In the genomic region with DNA sequence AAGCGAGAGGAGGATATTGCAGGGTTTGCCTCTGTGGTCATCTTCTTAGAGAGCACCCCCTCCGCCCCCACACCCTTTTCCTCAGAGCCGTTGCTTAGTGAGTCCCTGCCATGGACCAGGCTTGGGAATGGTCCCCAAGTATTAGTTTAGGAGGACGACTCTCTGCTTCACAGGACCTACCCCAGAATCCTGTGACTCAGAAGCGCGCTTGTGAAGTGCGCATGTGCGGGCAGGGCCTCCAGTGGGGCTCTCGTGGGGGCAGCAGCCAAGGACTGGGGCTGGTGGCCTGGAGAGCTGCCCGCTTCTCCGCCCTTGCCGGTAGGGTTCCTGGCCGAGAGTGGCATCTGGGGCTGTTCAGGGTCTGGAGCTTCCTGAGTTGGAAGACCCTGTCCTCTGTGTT, we compare ENCODE assay signal across 8 cellular contexts. TPM values are rescaled to one million over a fixed set of nuclear protein-coding genes. Genes with fewer than 3 reads are reported as not detected.
DNase-seq lines count a peak whose midpoint lies in the region; ATAC-seq and TF ChIP-seq lines count a peak whose summit lies in the region.

No MANE protein-coding gene starts in this region.

- no peak for ATAC-seq in activated naive CD4-positive, alpha-beta T cell treated with anti-CD3 and anti-CD28 coated beads, Interleukin-2, amount 50 U/mL, for 72 hours
- ATAC-seq in thoracic aorta (ENCODE audit: insufficient number of reproducible peaks, low FRiP score, low read depth): no peak
- no peak for ATAC-seq in HG02970 (IDR thresholded peaks at IDR 0.05; ENCODE audit: low FRiP score, unreplicated experiment)
- no peak for ATAC-seq in HG02884 (IDR thresholded peaks at IDR 0.05; ENCODE audit: unreplicated experiment)

- H3K4me1 Mint-ChIP-seq in activated naive CD4-positive, alpha-beta T cell treated with anti-CD3 and anti-CD28 coated beads, Interleukin-2, amount 10 ng/mL, durations not matched to agents 7 days and 5 days: peaks cover 55% of the 10 kb centered on the region

- H3K27me3 ChIP-seq in layer of hippocampus (ENCODE audit: control insufficient read depth, insufficient read depth, low read length): no peaks in the 10 kb centered on the region
- no peaks in the 10 kb centered on the region for H3K27me3 ChIP-seq in thoracic aorta (replicated peaks; ENCODE audit: insufficient read depth)

- H3K9me3 Mint-ChIP-seq in activated naive CD4-positive, alpha-beta T cell treated with anti-CD3 and anti-CD28 coated beads, Interleukin-2, amount 10 ng/mL, durations not matched to agents 7 days and 5 days: no peaks in the 10 kb centered on the region
- H3K9me3 Mint-ChIP-seq in activated naive CD4-positive, alpha-beta T cell treated with anti-CD3 and anti-CD28 coated beads, Interleukin-2, amount 50 U/mL, for 72 hours: no peaks in the 10 kb centered on the region

- H3K4me3 ChIP-seq in thoracic aorta: peak overlapping the region; percentile 70

- H3K36me3 Mint-ChIP-seq in activated naive CD4-positive, alpha-beta T cell treated with anti-CD3 and anti-CD28 coated beads, Interleukin-2, amount 10 ng/mL, durations not matched to agents 7 days and 5 days: peaks cover 10% of the 10 kb centered on the region
- no peaks in the 10 kb centered on the region for H3K36me3 Mint-ChIP-seq in activated naive CD4-positive, alpha-beta T cell treated with anti-CD3 and anti-CD28 coated beads, Interleukin-2, amount 50 U/mL, for 72 hours

- CTCF ChIA-PET in activated naive CD4-positive, alpha-beta T cell treated with anti-CD3 and anti-CD28 coated beads, Interleukin-2, amount 10 ng/mL, durations not matched to agents 7 days and 5 days (lab: Charles Lee): interaction anchor here (2.6 kb wide), 1 partner anchor 39 kb away, joined by 13 read pairs; the partner anchor contains the start of gene HMGN1

- no peaks in the 10 kb centered on the region for H3K27me3 Mint-ChIP-seq in activated naive CD4-positive, alpha-beta T cell treated with anti-CD3 and anti-CD28 coated beads, Interleukin-2, amount 10 ng/mL, durations not matched to agents 7 days and 5 days

- H3K27ac ChIP-seq in layer of hippocampus (ENCODE audit: low read depth, low read length) (peak overlapping the region; percentile 74), thoracic aorta (peak overlapping the region in 1 of 2 donors; percentile 72)

- no peaks in the 10 kb centered on the region for H3K9me3 ChIP-seq in thoracic aorta

- DNase-seq in activated naive CD4-positive, alpha-beta T cell treated with anti-CD3 and anti-CD28 coated beads, Interleukin-2, amount 10 ng/mL, durations not matched to agents 7 days and 5 days: no peak
- no peak for DNase-seq in activated naive CD4-positive, alpha-beta T cell treated with anti-CD3 and anti-CD28 coated beads, Interleukin-2, amount 50 U/mL, for 72 hours (ENCODE audit: low spot score in 2 of 2)
- DNase-seq in anterior cingulate cortex (lab: John Stamatoyannopoulos, UW) (peak in 55 of 58 donors; percentile 5 to 71 (median 45)), thoracic aorta (ENCODE audit: low spot score) (no peak), ACHN (no peak)

- peak overlapping the region; percentile 42 for H3K27ac Mint-ChIP-seq in activated naive CD4-positive, alpha-beta T cell treated with anti-CD3 and anti-CD28 coated beads, Interleukin-2, amount 10 ng/mL, durations not matched to agents 7 days and 5 days
- H3K27ac Mint-ChIP-seq in activated naive CD4-positive, alpha-beta T cell treated with anti-CD3 and anti-CD28 coated beads, Interleukin-2, amount 50 U/mL, for 72 hours: peak overlapping the region in 1 of 2 donors; percentile 49

- H3K36me3 ChIP-seq in thoracic aorta: no peaks in the 10 kb centered on the region

- H3K4me3 Mint-ChIP-seq in activated naive CD4-positive, alpha-beta T cell treated with anti-CD3 and anti-CD28 coated beads, Interleukin-2, amount 10 ng/mL, durations not matched to agents 7 days and 5 days: peak overlapping the region; percentile 43

- TF ChIP-seq CTCF in thoracic aorta (IDR thresholded peaks at IDR 0.05): no peak

- peaks cover 19 to 55% of the 10 kb centered on the region in 2 donors for H3K4me1 ChIP-seq in thoracic aorta (ENCODE audit: control insufficient read depth in 1 of 2, low read depth in 2 of 2)

- in situ Hi-C loops in ACHN (cut with HindIII; ENCODE audit: low pct_ligation_motif_present, low pct_unique_long_range_greater_than_20kb, low sequenced_read_pairs): no loop called here

RNA-seq across cellular contexts. Expression of gene HMGN1, which starts 37.3 kb away (rescaled TPM):
- total RNA-seq in activated naive CD4-positive, alpha-beta T cell treated with anti-CD3 and anti-CD28 coated beads, Interleukin-2, amount 50 U/mL, for 72 hours: 100 to 1,000 TPM; 402 to 437 TPM
- total RNA-seq in thoracic aorta: 10 to 100 TPM; 32.0 to 65.2 TPM

RNA-seq across cellular contexts. Expression of gene LCA5L, which starts 59.4 kb away (rescaled TPM):
- total RNA-seq in activated naive CD4-positive, alpha-beta T cell treated with anti-CD3 and anti-CD28 coated beads, Interleukin-2, amount 50 U/mL, for 72 hours: not detected
- total RNA-seq in thoracic aorta: 1 to 10 TPM; 1.2 to 3.2 TPM

Comparison
In these comparisons a context has a peak if more than half of its experiments do, and no peak if none do; other contexts are left out.
1. DNase-seq: peak in anterior cingulate cortex (55 of 58); none in activated naive CD4-positive, alpha-beta T cell treated with anti-CD3 and anti-CD28 coated beads, Interleukin-2, amount 10 ng/mL, durations not matched to agents 7 days and 5 days (single experiment), activated naive CD4-positive, alpha-beta T cell treated with anti-CD3 and anti-CD28 coated beads, Interleukin-2, amount 50 U/mL, for 72 hours (0 of 2), thoracic aorta (single experiment) and ACHN (single experiment).
2. RNA of gene HMGN1, which starts 37.3 kb away (total RNA-seq): 402 to 437 TPM in activated naive CD4-positive, alpha-beta T cell treated with anti-CD3 and anti-CD28 coated beads, Interleukin-2, amount 50 U/mL, for 72 hours; 32.0 to 65.2 TPM in thoracic aorta; every median in the first group is over 4 times any median in the second.